1 cellular context compared by ENCODE assay signal in the genomic region with DNA sequence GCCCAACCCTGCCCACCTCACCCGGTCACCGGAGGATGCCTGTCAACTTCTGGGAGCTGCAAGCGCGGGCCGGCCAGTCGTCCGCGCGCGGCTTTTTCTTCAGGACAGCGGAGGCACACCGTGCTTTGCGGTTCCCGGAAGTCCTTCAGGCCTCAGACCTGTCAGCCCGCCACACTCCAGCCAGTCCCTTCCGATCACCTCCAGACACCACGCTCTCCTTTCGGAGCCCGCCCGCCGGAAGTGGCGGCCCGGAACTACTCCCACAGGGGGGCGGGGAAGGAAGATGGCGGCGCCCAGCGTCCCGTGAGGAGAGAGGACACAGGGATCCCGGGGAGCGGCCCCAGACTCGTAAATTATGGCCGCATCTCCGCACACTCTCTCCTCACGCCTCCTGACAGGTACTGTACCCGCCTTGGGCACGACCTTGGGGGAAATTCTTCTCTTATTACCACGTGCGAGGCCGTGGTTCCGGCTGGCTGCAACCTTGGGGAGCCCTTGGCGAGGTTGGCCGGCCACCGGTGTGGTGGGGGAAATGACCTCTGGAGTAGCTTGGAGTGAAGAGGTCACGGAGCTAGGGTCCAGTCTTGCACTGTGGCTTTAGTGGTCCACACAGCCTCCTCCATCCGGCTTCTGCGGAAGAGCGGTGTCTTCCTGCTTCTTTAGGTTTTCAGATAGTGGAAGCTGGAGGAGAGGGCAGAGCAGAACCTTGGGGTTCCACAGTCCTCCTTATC.
TF ChIP-seq lines count a peak whose summit lies in the region.

A gene (plus strand): TSS at position 254 of the 731 bp plus-strand sequence. CDS start 102 bp downstream, at position 356.

TF ChIP-seq in HepG2, 621 proteins besides CTCF, POLR2A, EP300 and RAD21 (continued from another document and continues in another):
- TF ChIP-seq, protein P1, sequence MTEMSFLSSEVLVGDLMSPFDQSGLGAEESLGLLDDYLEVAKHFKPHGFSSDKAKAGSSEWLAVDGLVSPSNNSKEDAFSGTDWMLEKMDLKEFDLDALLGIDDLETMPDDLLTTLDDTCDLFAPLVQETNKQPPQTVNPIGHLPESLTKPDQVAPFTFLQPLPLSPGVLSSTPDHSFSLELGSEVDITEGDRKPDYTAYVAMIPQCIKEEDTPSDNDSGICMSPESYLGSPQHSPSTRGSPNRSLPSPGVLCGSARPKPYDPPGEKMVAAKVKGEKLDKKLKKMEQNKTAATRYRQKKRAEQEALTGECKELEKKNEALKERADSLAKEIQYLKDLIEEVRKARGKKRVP (CRISPR knock-in tag; IDR thresholded peaks at IDR 0.05), result peak in 1 of 2 experiments; percentile 46; a peak in 1 of 4 replicates
- no peak for TF ChIP-seq ZBTB42 (CRISPR knock-in tag; IDR thresholded peaks at IDR 0.05)
- no peak for TF ChIP-seq HMG20A (CRISPR knock-in tag; IDR thresholded peaks at IDR 0.05; ENCODE audit: borderline replicate concordance)
- TF ChIP-seq SCMH1 (CRISPR knock-in tag; IDR thresholded peaks at IDR 0.05; ENCODE audit: borderline replicate concordance), result no peak
- no peak; the same call in 1 of the 2 replicates for TF ChIP-seq NRL (CRISPR knock-in tag; IDR thresholded peaks at IDR 0.05; ENCODE audit: borderline replicate concordance)
- TF ChIP-seq ZNF382 (CRISPR knock-in tag; IDR thresholded peaks at IDR 0.05; ENCODE audit: borderline replicate concordance), result no peak
- no peak for TF ChIP-seq EED (CRISPR knock-in tag; IDR thresholded peaks at IDR 0.05)
- no peak for TF ChIP-seq CC2D1A (CRISPR knock-in tag; IDR thresholded peaks at IDR 0.05)
- peak; percentile 82 for TF ChIP-seq ZMYM4 (CRISPR knock-in tag; IDR thresholded peaks at IDR 0.05)
- TF ChIP-seq, protein P2, sequence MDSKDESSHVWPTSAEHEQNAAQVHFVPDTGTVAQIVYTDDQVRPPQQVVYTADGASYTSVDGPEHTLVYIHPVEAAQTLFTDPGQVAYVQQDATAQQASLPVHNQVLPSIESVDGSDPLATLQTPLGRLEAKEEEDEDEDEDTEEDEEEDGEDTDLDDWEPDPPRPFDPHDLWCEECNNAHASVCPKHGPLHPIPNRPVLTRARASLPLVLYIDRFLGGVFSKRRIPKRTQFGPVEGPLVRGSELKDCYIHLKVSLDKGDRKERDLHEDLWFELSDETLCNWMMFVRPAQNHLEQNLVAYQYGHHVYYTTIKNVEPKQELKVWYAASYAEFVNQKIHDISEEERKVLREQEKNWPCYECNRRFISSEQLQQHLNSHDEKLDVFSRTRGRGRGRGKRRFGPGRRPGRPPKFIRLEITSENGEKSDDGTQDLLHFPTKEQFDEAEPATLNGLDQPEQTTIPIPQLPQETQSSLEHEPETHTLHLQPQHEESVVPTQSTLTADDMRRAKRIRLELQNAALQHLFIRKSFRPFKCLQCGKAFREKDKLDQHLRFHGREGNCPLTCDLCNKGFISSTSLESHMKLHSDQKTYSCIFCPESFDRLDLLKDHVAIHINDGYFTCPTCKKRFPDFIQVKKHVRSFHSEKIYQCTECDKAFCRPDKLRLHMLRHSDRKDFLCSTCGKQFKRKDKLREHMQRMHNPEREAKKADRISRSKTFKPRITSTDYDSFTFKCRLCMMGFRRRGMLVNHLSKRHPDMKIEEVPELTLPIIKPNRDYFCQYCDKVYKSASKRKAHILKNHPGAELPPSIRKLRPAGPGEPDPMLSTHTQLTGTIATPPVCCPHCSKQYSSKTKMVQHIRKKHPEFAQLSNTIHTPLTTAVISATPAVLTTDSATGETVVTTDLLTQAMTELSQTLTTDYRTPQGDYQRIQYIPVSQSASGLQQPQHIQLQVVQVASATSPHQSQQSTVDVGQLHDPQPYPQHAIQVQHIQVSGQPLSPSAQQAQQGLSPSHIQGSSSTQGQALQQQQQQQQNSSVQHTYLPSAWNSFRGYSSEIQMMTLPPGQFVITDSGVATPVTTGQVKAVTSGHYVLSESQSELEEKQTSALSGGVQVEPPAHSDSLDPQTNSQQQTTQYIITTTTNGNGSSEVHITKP (CRISPR knock-in tag; IDR thresholded peaks at IDR 0.05; ENCODE audit: low read depth), result peak; percentile 67
- TF ChIP-seq GATAD1 (CRISPR knock-in tag; IDR thresholded peaks at IDR 0.05), result peak; percentile 97
- no peak for TF ChIP-seq GTF3A (CRISPR knock-in tag; conservative IDR thresholded peaks at IDR 0.05)
- no peak; the same call in 1 of the 2 replicates for TF ChIP-seq FOXC1 (CRISPR knock-in tag; IDR thresholded peaks at IDR 0.05; ENCODE audit: borderline replicate concordance)
- TF ChIP-seq NR2F2 (IDR thresholded peaks at IDR 0.05; ENCODE audit: borderline replicate concordance, low read depth), result 0 out of 2 replicates have a peak, but pooled peaks have one; percentile 19
- no peak for TF ChIP-seq SYNCRIP (IDR thresholded peaks at IDR 0.05; ENCODE audit: insufficient read depth, low read depth, low read length)
- no peak for TF ChIP-seq KDM6A (CRISPR knock-in tag; IDR thresholded peaks at IDR 0.05; ENCODE audit: low read depth)
- peak; percentile 85; the same call in 1 of the 2 replicates for TF ChIP-seq ZNF558 (CRISPR knock-in tag; IDR thresholded peaks at IDR 0.05; ENCODE audit: borderline replicate concordance)
- TF ChIP-seq, protein P3, sequence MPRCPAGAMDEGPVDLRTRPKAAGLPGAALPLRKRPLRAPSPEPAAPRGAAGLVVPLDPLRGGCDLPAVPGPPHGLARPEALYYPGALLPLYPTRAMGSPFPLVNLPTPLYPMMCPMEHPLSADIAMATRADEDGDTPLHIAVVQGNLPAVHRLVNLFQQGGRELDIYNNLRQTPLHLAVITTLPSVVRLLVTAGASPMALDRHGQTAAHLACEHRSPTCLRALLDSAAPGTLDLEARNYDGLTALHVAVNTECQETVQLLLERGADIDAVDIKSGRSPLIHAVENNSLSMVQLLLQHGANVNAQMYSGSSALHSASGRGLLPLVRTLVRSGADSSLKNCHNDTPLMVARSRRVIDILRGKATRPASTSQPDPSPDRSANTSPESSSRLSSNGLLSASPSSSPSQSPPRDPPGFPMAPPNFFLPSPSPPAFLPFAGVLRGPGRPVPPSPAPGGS (CRISPR knock-in tag; IDR thresholded peaks at IDR 0.05), result peak; percentile 91; the same call in 1 of the 2 replicates
- TF ChIP-seq ZNF430 (CRISPR knock-in tag; IDR thresholded peaks at IDR 0.05), result peak; percentile 91; the same call in 1 of the 2 replicates
- TF ChIP-seq, protein P4, sequence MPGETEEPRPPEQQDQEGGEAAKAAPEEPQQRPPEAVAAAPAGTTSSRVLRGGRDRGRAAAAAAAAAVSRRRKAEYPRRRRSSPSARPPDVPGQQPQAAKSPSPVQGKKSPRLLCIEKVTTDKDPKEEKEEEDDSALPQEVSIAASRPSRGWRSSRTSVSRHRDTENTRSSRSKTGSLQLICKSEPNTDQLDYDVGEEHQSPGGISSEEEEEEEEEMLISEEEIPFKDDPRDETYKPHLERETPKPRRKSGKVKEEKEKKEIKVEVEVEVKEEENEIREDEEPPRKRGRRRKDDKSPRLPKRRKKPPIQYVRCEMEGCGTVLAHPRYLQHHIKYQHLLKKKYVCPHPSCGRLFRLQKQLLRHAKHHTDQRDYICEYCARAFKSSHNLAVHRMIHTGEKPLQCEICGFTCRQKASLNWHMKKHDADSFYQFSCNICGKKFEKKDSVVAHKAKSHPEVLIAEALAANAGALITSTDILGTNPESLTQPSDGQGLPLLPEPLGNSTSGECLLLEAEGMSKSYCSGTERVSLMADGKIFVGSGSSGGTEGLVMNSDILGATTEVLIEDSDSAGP (CRISPR knock-in tag; IDR thresholded peaks at IDR 0.05; ENCODE audit: borderline replicate concordance), result peak; percentile 95; the same call in 1 of the 2 replicates
- TF ChIP-seq ZNF7 (CRISPR knock-in tag; IDR thresholded peaks at IDR 0.05), result 0 out of 2 replicates have a peak, but pooled peaks have one; percentile 23
- TF ChIP-seq, protein P5, sequence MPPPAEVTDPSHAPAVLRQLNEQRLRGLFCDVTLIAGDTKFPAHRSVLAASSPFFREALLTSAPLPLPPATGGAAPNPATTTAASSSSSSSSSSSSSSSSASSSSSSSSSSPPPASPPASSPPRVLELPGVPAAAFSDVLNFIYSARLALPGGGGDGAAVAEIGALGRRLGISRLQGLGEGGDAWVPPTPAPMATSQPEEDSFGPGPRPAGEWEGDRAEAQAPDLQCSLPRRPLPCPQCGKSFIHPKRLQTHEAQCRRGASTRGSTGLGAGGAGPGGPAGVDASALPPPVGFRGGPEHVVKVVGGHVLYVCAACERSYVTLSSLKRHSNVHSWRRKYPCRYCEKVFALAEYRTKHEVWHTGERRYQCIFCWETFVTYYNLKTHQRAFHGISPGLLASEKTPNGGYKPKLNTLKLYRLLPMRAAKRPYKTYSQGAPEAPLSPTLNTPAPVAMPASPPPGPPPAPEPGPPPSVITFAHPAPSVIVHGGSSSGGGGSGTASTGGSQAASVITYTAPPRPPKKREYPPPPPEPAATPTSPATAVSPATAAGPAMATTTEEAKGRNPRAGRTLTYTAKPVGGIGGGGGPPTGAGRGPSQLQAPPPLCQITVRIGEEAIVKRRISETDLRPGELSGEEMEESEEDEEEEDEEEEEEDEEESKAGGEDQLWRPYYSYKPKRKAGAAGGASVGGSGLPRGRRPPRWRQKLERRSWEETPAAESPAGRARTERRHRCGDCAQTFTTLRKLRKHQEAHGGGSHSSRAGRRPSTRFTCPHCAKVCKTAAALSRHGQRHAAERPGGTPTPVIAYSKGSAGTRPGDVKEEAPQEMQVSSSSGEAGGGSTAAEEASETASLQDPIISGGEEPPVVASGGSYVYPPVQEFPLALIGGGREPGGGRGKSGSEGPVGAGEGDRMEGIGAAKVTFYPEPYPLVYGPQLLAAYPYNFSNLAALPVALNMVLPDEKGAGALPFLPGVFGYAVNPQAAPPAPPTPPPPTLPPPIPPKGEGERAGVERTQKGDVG (CRISPR knock-in tag; IDR thresholded peaks at IDR 0.05; ENCODE audit: borderline replicate concordance), result no peak
- TF ChIP-seq ZNF749 (CRISPR knock-in tag; IDR thresholded peaks at IDR 0.05; ENCODE audit: borderline replicate concordance), result peak; percentile 61; the same call in 1 of the 2 replicates
- TF ChIP-seq, protein P6, sequence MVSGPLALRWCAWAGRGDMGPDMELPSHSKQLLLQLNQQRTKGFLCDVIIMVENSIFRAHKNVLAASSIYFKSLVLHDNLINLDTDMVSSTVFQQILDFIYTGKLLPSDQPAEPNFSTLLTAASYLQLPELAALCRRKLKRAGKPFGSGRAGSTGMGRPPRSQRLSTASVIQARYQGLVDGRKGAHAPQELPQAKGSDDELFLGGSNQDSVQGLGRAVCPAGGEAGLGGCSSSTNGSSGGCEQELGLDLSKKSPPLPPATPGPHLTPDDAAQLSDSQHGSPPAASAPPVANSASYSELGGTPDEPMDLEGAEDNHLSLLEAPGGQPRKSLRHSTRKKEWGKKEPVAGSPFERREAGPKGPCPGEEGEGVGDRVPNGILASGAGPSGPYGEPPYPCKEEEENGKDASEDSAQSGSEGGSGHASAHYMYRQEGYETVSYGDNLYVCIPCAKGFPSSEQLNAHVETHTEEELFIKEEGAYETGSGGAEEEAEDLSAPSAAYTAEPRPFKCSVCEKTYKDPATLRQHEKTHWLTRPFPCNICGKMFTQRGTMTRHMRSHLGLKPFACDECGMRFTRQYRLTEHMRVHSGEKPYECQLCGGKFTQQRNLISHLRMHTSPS (CRISPR knock-in tag; IDR thresholded peaks at IDR 0.05; ENCODE audit: low read depth), result no peak
- peak; percentile 90; the same call in 1 of the 2 replicates for TF ChIP-seq NFKB2 (CRISPR knock-in tag; IDR thresholded peaks at IDR 0.05; ENCODE audit: borderline replicate concordance)
- no peak for TF ChIP-seq ZNF569 (CRISPR knock-in tag; IDR thresholded peaks at IDR 0.05; ENCODE audit: borderline replicate concordance)
- 0 out of 2 replicates have a peak, but pooled peaks have one; percentile 9 for TF ChIP-seq NPAS2 (CRISPR knock-in tag; IDR thresholded peaks at IDR 0.05; ENCODE audit: borderline replicate concordance)
- peak; percentile 79; the same call in 1 of the 2 replicates for TF ChIP-seq SMAD1 (CRISPR knock-in tag; IDR thresholded peaks at IDR 0.05; ENCODE audit: borderline replicate concordance, low read depth)
- TF ChIP-seq, protein P7, sequence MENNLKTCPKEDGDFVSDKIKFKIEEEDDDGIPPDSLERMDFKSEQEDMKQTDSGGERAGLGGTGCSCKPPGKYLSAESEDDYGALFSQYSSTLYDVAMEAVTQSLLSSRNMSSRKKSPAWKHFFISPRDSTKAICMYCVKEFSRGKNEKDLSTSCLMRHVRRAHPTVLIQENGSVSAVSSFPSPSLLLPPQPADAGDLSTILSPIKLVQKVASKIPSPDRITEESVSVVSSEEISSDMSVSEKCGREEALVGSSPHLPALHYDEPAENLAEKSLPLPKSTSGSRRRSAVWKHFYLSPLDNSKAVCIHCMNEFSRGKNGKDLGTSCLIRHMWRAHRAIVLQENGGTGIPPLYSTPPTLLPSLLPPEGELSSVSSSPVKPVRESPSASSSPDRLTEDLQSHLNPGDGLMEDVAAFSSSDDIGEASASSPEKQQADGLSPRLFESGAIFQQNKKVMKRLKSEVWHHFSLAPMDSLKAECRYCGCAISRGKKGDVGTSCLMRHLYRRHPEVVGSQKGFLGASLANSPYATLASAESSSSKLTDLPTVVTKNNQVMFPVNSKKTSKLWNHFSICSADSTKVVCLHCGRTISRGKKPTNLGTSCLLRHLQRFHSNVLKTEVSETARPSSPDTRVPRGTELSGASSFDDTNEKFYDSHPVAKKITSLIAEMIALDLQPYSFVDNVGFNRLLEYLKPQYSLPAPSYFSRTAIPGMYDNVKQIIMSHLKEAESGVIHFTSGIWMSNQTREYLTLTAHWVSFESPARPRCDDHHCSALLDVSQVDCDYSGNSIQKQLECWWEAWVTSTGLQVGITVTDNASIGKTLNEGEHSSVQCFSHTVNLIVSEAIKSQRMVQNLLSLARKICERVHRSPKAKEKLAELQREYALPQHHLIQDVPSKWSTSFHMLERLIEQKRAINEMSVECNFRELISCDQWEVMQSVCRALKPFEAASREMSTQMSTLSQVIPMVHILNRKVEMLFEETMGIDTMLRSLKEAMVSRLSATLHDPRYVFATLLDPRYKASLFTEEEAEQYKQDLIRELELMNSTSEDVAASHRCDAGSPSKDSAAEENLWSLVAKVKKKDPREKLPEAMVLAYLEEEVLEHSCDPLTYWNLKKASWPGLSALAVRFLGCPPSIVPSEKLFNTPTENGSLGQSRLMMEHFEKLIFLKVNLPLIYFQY (CRISPR knock-in tag; IDR thresholded peaks at IDR 0.05; ENCODE audit: borderline replicate concordance), result peak; percentile 74; the same call in 1 of the 2 replicates
